Comparison of ENCODE assay signal across 21 cellular contexts in genomic region chr10:81179324-81179723, GRCh38.
"Had no signal": no experiment of that assay in that cellular context is flagged by ENCODE, and none has a peak within 500 bp of the region (broad histone marks: within the 10 kb centered on the region; RNA-seq: fewer than 3 reads in every experiment).

No MANE protein-coding gene starts in this region.

- H3K36me3 ChIP-seq: adrenal gland, breast epithelium, heart right ventricle, left lung, neutrophil, pancreas, right atrium auricular region, thyroid gland had no signal

- ATAC-seq: activated T-cell treated with anti-CD3 and anti-CD28 coated beads, Interleukin-2, amount 50 U/mL, for 4 hours; heart right ventricle; left lung; natural killer cell; psoas muscle had no signal

- H3K9me3 ChIP-seq: adrenal gland, breast epithelium, neutrophil, pancreas, psoas muscle, thyroid gland had no signal

- H3K4me3 ChIP-seq: adrenal gland, breast epithelium, coronary artery, heart right ventricle, left lung, lung, pancreas, psoas muscle, right atrium auricular region, thyroid gland had no signal

- H3K27ac ChIP-seq: adrenal gland, breast epithelium, coronary artery, epithelial cell of prostate, heart right ventricle, left lung, neutrophil, pancreas, psoas muscle, right atrium auricular region, thyroid gland had no signal

- H3K27me3 ChIP-seq: adrenal gland, breast epithelium, heart right ventricle, left lung, neutrophil, pancreas, right atrium auricular region, thyroid gland had no signal

- DNase-seq: activated CD4-positive, alpha-beta T cell treated with anti-CD3 and anti-CD28 coated beads for 4 hours; activated CD4-positive, alpha-beta T cell treated with anti-CD3 and anti-CD28 coated beads, Interleukin-2, amount 50 U/mL, for 48 hours; activated CD4-positive, CD25-positive, alpha-beta regulatory T cell; activated CD8-positive, alpha-beta memory T cell treated with anti-CD3 and anti-CD28 coated beads, Interleukin-2, amount 50 U/mL, for 48 hours; activated naive CD4-positive, alpha-beta T cell; activated T-cell treated with anti-CD3 and anti-CD28 coated beads, Interleukin-2, amount 50 U/mL, for 4 hours; heart right ventricle; immature natural killer cell; left lung; natural killer cell; pancreas; psoas muscle; stimulated activated CD4-positive, alpha-beta T cell treated with anti-CD3 and anti-CD28 coated beads, Interleukin-12 subunit alpha, Interleukin-12 subunit beta, amount 100 ng/mL, for 4 hours; thyroid gland had no signal

- H3K4me1 ChIP-seq: adrenal gland, breast epithelium, heart right ventricle, left lung, pancreas, psoas muscle, right atrium auricular region, thyroid gland had no signal
